In the genomic region with DNA sequence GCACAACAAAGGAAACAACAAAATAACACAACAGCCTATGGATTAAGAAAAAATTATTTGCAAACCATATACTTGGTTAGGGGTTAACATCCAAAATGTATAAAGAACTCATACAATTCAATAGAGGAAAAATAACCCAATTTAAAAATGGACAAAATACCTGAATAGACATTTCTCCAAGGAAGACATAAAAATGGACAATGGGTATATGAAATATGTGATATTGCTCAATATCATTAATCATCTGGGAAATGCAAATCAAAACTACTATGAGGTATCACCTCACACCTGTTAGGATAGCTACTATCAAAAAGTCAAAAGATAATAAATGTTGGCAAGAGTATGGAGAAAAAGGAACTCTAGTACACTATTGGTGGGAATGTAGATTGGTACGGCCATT, we compare ENCODE assay signal across 7 cellular contexts.
"Had no signal": no experiment of that assay in that cellular context is flagged by ENCODE, and none has a peak within 500 bp of the region (broad histone marks: within the 10 kb centered on the region; RNA-seq: fewer than 3 reads in every experiment).

No MANE protein-coding gene starts in this region.

- H3K4me2 ChIP-seq: GM23338 had no signal

- H3K4me3 ChIP-seq: GM23338 had no signal

- H2AFZ ChIP-seq: GM23338 had no signal

- ATAC-seq: GM23338 had no signal

- FAIRE-seq: H1, H54, HTR-8/SVneo had no signal

- DNase-seq: H9, HCEC 1CT, KBM-7 had no signal
